ENCODE assay signal across 8 cellular contexts in genomic region chr3:139427283-139428060, GRCh38. TPM values are rescaled to one million over a fixed set of nuclear protein-coding genes. Genes with fewer than 3 reads are reported as not detected.
DNase-seq lines count a peak whose midpoint lies in the region; ATAC-seq, FAIRE-seq and TF ChIP-seq lines count a peak whose summit lies in the region.

No MANE protein-coding gene starts in this region.

- H3K4me1 ChIP-seq in ascending aorta (no peaks in the 10 kb centered on the region), small intestine (ENCODE audit: control insufficient read depth in 2 of 2, insufficient read depth in 1 of 2, low read depth in 1 of 2, low read length in 1 of 2) (peaks cover 0 to 1% of the 10 kb centered on the region in 2 donors)

- H3K27ac ChIP-seq in HL-60 (replicated peaks) (no peak overlapping the region), ascending aorta (no peak overlapping the region), small intestine (ENCODE audit: low read depth in 1 of 2, low read length in 1 of 2) (no peak overlapping the region)

- H3K4me3 ChIP-seq in HL-60 (replicated peaks; ENCODE audit: insufficient read depth, low read length) (no peak overlapping the region), ascending aorta (no peak overlapping the region), small intestine (ENCODE audit: low read depth in 1 of 2, low read length in 2 of 2) (no peak overlapping the region)

- intact Hi-C loops in ascending aorta (cut with DNase I), result loop anchor here (1.0 to 10.0 kb wide), 3 partner anchors 135 to 1437 kb away; partner anchors contain the start of gene CLSTN2

- ATAC-seq in GM19397 (IDR thresholded peaks at IDR 0.05; ENCODE audit: unreplicated experiment), result peak; percentile 71

- no peaks in the 10 kb centered on the region for H3K27me3 ChIP-seq in HL-60 (ENCODE audit: insufficient read depth, poor library complexity, severe bottlenecking)
- H3K27me3 ChIP-seq in ascending aorta, result no peaks in the 10 kb centered on the region
- no peaks in the 10 kb centered on the region for H3K27me3 ChIP-seq in small intestine (ENCODE audit: control insufficient read depth in 2 of 2, insufficient read depth in 2 of 2, low read length in 2 of 2)

- peak; percentile 72 for FAIRE-seq in small intestine (lab: Jason Lieb, UNC)

- TF ChIP-seq CTCF in HL-60 (IDR thresholded peaks at IDR 0.05; ENCODE audit: insufficient read depth, low read length) (peak; percentile 76), ascending aorta (IDR thresholded peaks at IDR 0.05) (peak; percentile 54 to 81 (median 66))

- DNase-seq in DMS114 treated with DMSO at 0.1 percent for 48 hours (lab: John Stamatoyannopoulos, UW; ENCODE audit: unreplicated experiment) (peak; percentile 74), HL-60 (ENCODE audit: low read depth in 1 of 2, low spot score in 1 of 2) (peak; percentile 43 to 63), NCI-H526 (lab: John Stamatoyannopoulos, UW) (peak; percentile 54 to 89), ascending aorta (ENCODE audit: low spot score in 2 of 2) (no peak), hepatic stellate cell (ENCODE audit: low spot score) (peak; percentile 52), small intestine (peak; percentile 85)
- no peak for DNase-seq in stimulated activated CD4-positive, alpha-beta T cell treated with anti-CD3 and anti-CD28 coated beads, Interleukin-4, amount 100 ng/mL, for 4 hours

- WGBS in small intestine, 3 donors, result 45 to 51% (median 48%) methylated on average over 7 of the region's 7 CpGs

- H3K9me3 ChIP-seq in ascending aorta (no peaks in the 10 kb centered on the region), small intestine (ENCODE audit: control insufficient read depth, low read depth) (no peaks in the 10 kb centered on the region)

- peaks cover 0 to 2% of the 10 kb centered on the region in 2 donors for H3K36me3 ChIP-seq in ascending aorta
- H3K36me3 ChIP-seq in small intestine (ENCODE audit: control insufficient read depth in 2 of 2, insufficient read depth in 2 of 2, low read length in 2 of 2), result peaks cover 0 to 2% of the 10 kb centered on the region in 2 donors

RNA-seq across cellular contexts. Expression of gene COPB2, which starts 38.0 kb away (rescaled TPM):
- 26.6 TPM for total RNA-seq in ascending aorta
- polyA plus RNA-seq in small intestine, result 10 to 100 TPM; 53.5 to 73.6 (median 61.4) TPM

RNA-seq across cellular contexts. Expression of gene RBP2, which starts 48.8 kb away (rescaled TPM):
- total RNA-seq in ascending aorta, result not detected
- polyA plus RNA-seq in small intestine, result over 10,000 TPM in 1 of 3 donors, 1,000 to 10,000 TPM in 2; 1,676 to 12,637 (median 5,876) TPM

Comparison
In these comparisons a context has a peak if more than half of its experiments do, and no peak if none do; other contexts are left out.
1. DNase-seq: peak in DMS114 treated with DMSO at 0.1 percent for 48 hours (single experiment), HL-60 (2 of 2), NCI-H526 (2 of 2), hepatic stellate cell (single experiment) and small intestine (single experiment); none in ascending aorta (0 of 2) and stimulated activated CD4-positive, alpha-beta T cell treated with anti-CD3 and anti-CD28 coated beads, Interleukin-4, amount 100 ng/mL, for 4 hours (0 of 2).